ENCODE assay signal across 12 cellular contexts in genomic region chr1:208047975-208048374, GRCh38.
DNase-seq lines count a peak whose midpoint lies in the region; ATAC-seq and TF ChIP-seq lines count a peak whose summit lies in the region.
"Had no signal": no experiment of that assay in that cellular context is flagged by ENCODE, and none has a peak within 500 bp of the region (broad histone marks: within the 10 kb centered on the region; RNA-seq: fewer than 3 reads in every experiment).

No MANE protein-coding gene starts in this region.

- ATAC-seq in body of pancreas: no peak
- peak; percentile 44 to 58 (median 55) for ATAC-seq in heart right ventricle
- ATAC-seq in activated T-helper 17 cell treated with anti-CD3 and anti-CD28 coated beads, Interleukin-2, amount 50 U/mL, for 72 hours (replicated peaks): no peak

- H3K27me3 ChIP-seq in body of pancreas (no peaks in the 10 kb centered on the region), heart right ventricle (no peaks in the 10 kb centered on the region), ovary (no peaks in the 10 kb centered on the region)

- H3K4me3 ChIP-seq in body of pancreas: no peak overlapping the region
- no peak overlapping the region for H3K4me3 ChIP-seq in heart right ventricle
- no peak overlapping the region for H3K4me3 ChIP-seq in ovary

- 32 to 83% methylated on average over 1 to 6 of the region's 6 CpGs for WGBS in body of pancreas, 2 donors
- WGBS in heart right ventricle, 2 donors: 61 to 65% methylated on average over 6 of the region's 6 CpGs
- WGBS in ovary, 3 donors: 1 to 10% (median 5%) methylated on average over 2 to 6 of the region's 6 CpGs

- TF ChIP-seq EP300 in ovary (IDR thresholded peaks at IDR 0.05): no peak

- peaks cover 26% of the 10 kb centered on the region for H3K27me3 Mint-ChIP-seq in activated T-helper 17 cell treated with anti-CD3 and anti-CD28 coated beads, Interleukin-2, amount 50 U/mL, for 72 hours
- H3K27me3 Mint-ChIP-seq: activated naive CD8-positive, alpha-beta T cell treated with anti-CD3 and anti-CD28 coated beads for 36 hours had no signal

- in situ Hi-C loops in G401 (cut with HindIII; ENCODE audit: low sequenced_read_pairs): no loop called here

- H3K36me3 ChIP-seq in body of pancreas (replicated peaks in 1 of 2; ENCODE audit: insufficient read depth in 1 of 2, low read depth in 2 of 2) (peaks cover 0 to 6% of the 10 kb centered on the region in 2 donors), heart right ventricle (peaks cover 0 to 97% (median 28%) of the 10 kb centered on the region in 9 donors), ovary (no peaks in the 10 kb centered on the region)

- intact Hi-C loops in body of pancreas (cut with DNase I) (no loop called here), heart right ventricle (cut with DNase I) (no loop called here), ovary (cut with DNase I) (loop anchor here in 1 of 4 donors (10.0 kb wide), 1 partner anchor 47 kb away; no protein-coding TSS in a partner anchor)

- TF ChIP-seq CTCF in body of pancreas (IDR thresholded peaks at IDR 0.05): no peak
- no peak for TF ChIP-seq CTCF in heart right ventricle (IDR thresholded peaks at IDR 0.05)
- no peak for TF ChIP-seq CTCF in ovary (IDR thresholded peaks at IDR 0.05)

- peak overlapping the region; percentile 18 to 87 (median 80) for H3K27ac ChIP-seq in body of pancreas
- H3K27ac ChIP-seq in heart right ventricle: peak overlapping the region in 9 of 10 donors; percentile 23 to 87 (median 62)
- H3K27ac ChIP-seq in ovary: peak overlapping the region; percentile 40 to 79

- H3K4me1 Mint-ChIP-seq in activated T-helper 17 cell treated with anti-CD3 and anti-CD28 coated beads, Interleukin-2, amount 50 U/mL, for 72 hours: peaks cover 11% of the 10 kb centered on the region
- H3K4me1 Mint-ChIP-seq: naive B cell had no signal

- peak; percentile 35 to 53 (median 42) for DNase-seq in body of pancreas
- peak in 1 of 2 donors; percentile 54 for DNase-seq in heart right ventricle
- DNase-seq in ovary: peak; percentile 69 to 82 (median 75)
- DNase-seq in ureter (ENCODE audit: low spot score): peak; percentile 63
- DNase-seq in G401 (ENCODE audit: low spot score): no peak
- no peak for DNase-seq in NCI-H187 (lab: John Stamatoyannopoulos, UW)
- DNase-seq: activated naive CD8-positive, alpha-beta T cell treated with anti-CD3 and anti-CD28 coated beads for 36 hours; H9; naive B cell; NCI-H446 treated with DMSO at 0.1 percent for 48 hours; stimulated activated CD4-positive, alpha-beta T cell treated with anti-CD3 and anti-CD28 coated beads, Interleukin-12 subunit alpha, Interleukin-12 subunit beta, amount 100 ng/mL, for 4 hours had no signal

- no peak overlapping the region for H3K4me3 Mint-ChIP-seq in activated T-helper 17 cell treated with anti-CD3 and anti-CD28 coated beads, Interleukin-2, amount 50 U/mL, for 72 hours
- H3K4me3 Mint-ChIP-seq: activated naive CD8-positive, alpha-beta T cell treated with anti-CD3 and anti-CD28 coated beads for 36 hours; H9; naive B cell had no signal

- H3K36me3 Mint-ChIP-seq in activated T-helper 17 cell treated with anti-CD3 and anti-CD28 coated beads, Interleukin-2, amount 50 U/mL, for 72 hours (ENCODE audit: low read depth): no peaks in the 10 kb centered on the region
- H3K36me3 Mint-ChIP-seq: activated naive CD8-positive, alpha-beta T cell treated with anti-CD3 and anti-CD28 coated beads for 36 hours; naive B cell had no signal

- TF ChIP-seq POLR2A in body of pancreas (IDR thresholded peaks at IDR 0.05): no peak
- no peak for TF ChIP-seq POLR2A in ovary (IDR thresholded peaks at IDR 0.05)

- H3K27ac Mint-ChIP-seq in activated T-helper 17 cell treated with anti-CD3 and anti-CD28 coated beads, Interleukin-2, amount 50 U/mL, for 72 hours: no peak overlapping the region
- H3K27ac Mint-ChIP-seq: activated naive CD8-positive, alpha-beta T cell treated with anti-CD3 and anti-CD28 coated beads for 36 hours had no signal

- H3K4me1 ChIP-seq in body of pancreas (peaks cover 58% of the 10 kb centered on the region), heart right ventricle (peaks cover 0 to 30% (median 24%) of the 10 kb centered on the region in 9 donors), ovary (ENCODE audit: insufficient read depth) (peaks cover 39% of the 10 kb centered on the region)

- H3K9me3 ChIP-seq in body of pancreas (no peaks in the 10 kb centered on the region), heart right ventricle (no peaks in the 10 kb centered on the region), ovary (no peaks in the 10 kb centered on the region)

- H3K9me3 Mint-ChIP-seq in activated T-helper 17 cell treated with anti-CD3 and anti-CD28 coated beads, Interleukin-2, amount 50 U/mL, for 72 hours: no peaks in the 10 kb centered on the region
- H3K9me3 Mint-ChIP-seq: activated naive CD8-positive, alpha-beta T cell treated with anti-CD3 and anti-CD28 coated beads for 36 hours; H9; naive B cell had no signal

Comparison
In these comparisons a context has a peak if more than half of its experiments do, and no peak if none do; other contexts are left out.
1. ATAC-seq: peak in heart right ventricle (8 of 8); none in body of pancreas (single experiment) and activated T-helper 17 cell treated with anti-CD3 and anti-CD28 coated beads, Interleukin-2, amount 50 U/mL, for 72 hours (single experiment).
2. DNase-seq: peak in body of pancreas (4 of 4), ovary (5 of 5) and ureter (single experiment); none in G401 (single experiment) and NCI-H187 (0 of 2).
3. Peak in every context shown above with its lines, with median percentiles within 50 percentile points of each other: H3K27ac ChIP-seq.